10 cellular contexts compared by ENCODE assay signal in genomic region chr2:161386228-161386627, GRCh38. TPM values are rescaled to one million over a fixed set of nuclear protein-coding genes. Genes with fewer than 3 reads are reported as not detected.
DNase-seq lines count a peak whose midpoint lies in the region; ATAC-seq and TF ChIP-seq lines count a peak whose summit lies in the region.
"Had no signal": no experiment of that assay in that cellular context is flagged by ENCODE, and none has a peak within 500 bp of the region (broad histone marks: within the 10 kb centered on the region; RNA-seq: fewer than 3 reads in every experiment).

No MANE protein-coding gene starts in this region.

- intact Hi-C loops in A673 (cut with micrococcal nuclease; ENCODE audit: unreplicated experiment), result no loop called here

- H3K9me3 ChIP-seq in BLaER1 (no peaks in the 10 kb centered on the region), A673 (ENCODE audit: low read depth, low read length, poor library complexity, severe bottlenecking) (no peaks in the 10 kb centered on the region)
- H3K9me3 ChIP-seq: thyroid gland had no signal

- H3K36me3 ChIP-seq in BLaER1, result peaks cover 15% of the 10 kb centered on the region; the same call in 1 of the 2 replicates
- H3K36me3 ChIP-seq in A673 (ENCODE audit: insufficient read depth, low read length, poor library complexity, severe bottlenecking), result peaks cover 34% of the 10 kb centered on the region
- H3K36me3 ChIP-seq: thyroid gland had no signal

- no peaks in the 10 kb centered on the region for H4K20me1 ChIP-seq in BLaER1

- H3K27ac ChIP-seq in BLaER1 (peak overlapping the region; percentile 69), A673 (ENCODE audit: low read depth, low read length, poor library complexity, severe bottlenecking) (no peak overlapping the region)
- H3K27ac ChIP-seq: thyroid gland had no signal

- POLR2A ChIA-PET in A673 (lab: Charles Lee; ENCODE audit: low non-redundant PET), result no interaction called here

- no peak overlapping the region for H3K9ac ChIP-seq in BLaER1

- ATAC-seq in GM19035 (IDR thresholded peaks at IDR 0.05; ENCODE audit: unreplicated experiment), result peak; percentile 67
- peak; percentile 56 for ATAC-seq in HG02588 (IDR thresholded peaks at IDR 0.05; ENCODE audit: unreplicated experiment)
- peak; percentile 75 for ATAC-seq in HG03378 (IDR thresholded peaks at IDR 0.05; ENCODE audit: unreplicated experiment)

- BruUV-seq in A673 (replicated peaks; lab: Mats Ljungman, UMichigan), result no TSS peak

- H3K4me1 ChIP-seq in BLaER1 (peaks cover 67% of the 10 kb centered on the region), A673 (ENCODE audit: insufficient read depth, low read length, poor library complexity, severe bottlenecking) (no peaks in the 10 kb centered on the region)
- H3K4me1 ChIP-seq: thyroid gland had no signal

- DNase-seq in A673 (ENCODE audit: low spot score), result no peak
- no peak for DNase-seq in NCI-H1417 treated with DMSO at 0.1 percent for 48 hours (lab: John Stamatoyannopoulos, UW)
- no peak for DNase-seq in amniotic stem cell (lab: John Stamatoyannopoulos, UW)
- no peak for DNase-seq in NCI-H524 treated with DMSO at 0.1 percent for 48 hours (lab: John Stamatoyannopoulos, UW)
- DNase-seq: thyroid gland had no signal

- H3K4me2 ChIP-seq in BLaER1, result peak overlapping the region; percentile 63

- CTCF ChIA-PET in A673 (lab: Charles Lee), result no interaction called here

- no peak for TF ChIP-seq CTCF in A673 (conservative IDR thresholded peaks at IDR 0.05; ENCODE audit: low read depth, low read length)

- peak overlapping the region; percentile 31; the same call in 1 of the 2 replicates for H3K4me3 ChIP-seq in BLaER1
- no peak overlapping the region for H3K4me3 ChIP-seq in A673 (ENCODE audit: low read depth, low read length, poor library complexity, severe bottlenecking)
- H3K4me3 ChIP-seq: thyroid gland had no signal

- no peaks in the 10 kb centered on the region for H3K27me3 ChIP-seq in BLaER1
- H3K27me3 ChIP-seq in A673 (replicated peaks; ENCODE audit: insufficient read depth, low read depth, low read length, poor library complexity), result no peaks in the 10 kb centered on the region
- H3K27me3 ChIP-seq: thyroid gland had no signal

RNA-seq across cellular contexts. Expression of gene TBR1, which starts 29.9 kb away (rescaled TPM):
- 0.17 and 0.44 TPM in 2 replicates for total RNA-seq in A673 (2021)
- total RNA-seq: epithelial cell of proximal tubule had no signal
